Comparison of ENCODE assay signal across 17 cellular contexts in genomic region chr13:53018690-53019647, GRCh38. TPM values are rescaled to one million over a fixed set of nuclear protein-coding genes. Genes with fewer than 3 reads are reported as not detected.
A peak's percentile ranks its signal among the peaks of the same experiment; 100 is the strongest.
DNase-seq lines count a peak whose midpoint lies in the region; TF ChIP-seq lines count a peak whose summit lies in the region.
"Had no signal": no experiment of that assay in that cellular context is flagged by ENCODE, and none has a peak within 500 bp of the region (broad histone marks: within the 10 kb centered on the region; RNA-seq: fewer than 3 reads in every experiment).

No MANE protein-coding gene starts in this region.

- no peak overlapping the region for H2AFZ ChIP-seq in neural progenitor cell (replicated peaks)
- H2AFZ ChIP-seq: GM23338 had no signal

- H3K27ac ChIP-seq in HL-60 (replicated peaks) (peak overlapping the region; percentile 74), colonic mucosa (peak overlapping the region; percentile 34), neural progenitor cell (no peak overlapping the region), thyroid gland (peak overlapping the region; percentile 72 to 87 (median 77)), suprapubic skin (no peak overlapping the region), sigmoid colon (no peak overlapping the region)
- H3K27ac ChIP-seq: BLaER1 had no signal

- WGBS in thyroid gland, 2 donors: 78 to 80% methylated on average over 4 of the region's 4 CpGs
- whole genome bisulfite sequencing in suprapubic skin: 86% methylated on average over 4 of the region's 4 CpGs
- whole genome bisulfite sequencing in sigmoid colon, 2 donors: 17 to 68% methylated on average over 4 of the region's 4 CpGs

- H3K9me3 ChIP-seq in colonic mucosa (no peaks in the 10 kb centered on the region), neural progenitor cell (ENCODE audit: low read depth) (no peaks in the 10 kb centered on the region), thyroid gland (no peaks in the 10 kb centered on the region), suprapubic skin (no peaks in the 10 kb centered on the region), sigmoid colon (no peaks in the 10 kb centered on the region)
- H3K9me3 ChIP-seq: BLaER1 had no signal

- H3K9me3 Mint-ChIP-seq in neural progenitor cell: peaks cover 12% of the 10 kb centered on the region

- H3K4me3 ChIP-seq in HL-60 (replicated peaks; ENCODE audit: insufficient read depth, low read length): no peak overlapping the region
- no peak overlapping the region for H3K4me3 ChIP-seq in colonic mucosa
- no peak overlapping the region for H3K4me3 ChIP-seq in neural progenitor cell
- H3K4me3 ChIP-seq in thyroid gland (replicated peaks in 1 of 3): no peak overlapping the region
- no peak overlapping the region for H3K4me3 ChIP-seq in suprapubic skin
- no peak overlapping the region for H3K4me3 ChIP-seq in sigmoid colon
- H3K4me3 ChIP-seq: BLaER1, GM23338 had no signal

- TF ChIP-seq CTCF in HL-60 (IDR thresholded peaks at IDR 0.05; ENCODE audit: insufficient read depth, low read length) (no peak), colonic mucosa (IDR thresholded peaks at IDR 0.05) (no peak), neural progenitor cell (IDR thresholded peaks at IDR 0.05) (no peak), thyroid gland (IDR thresholded peaks at IDR 0.05) (no peak), suprapubic skin (IDR thresholded peaks at IDR 0.05) (no peak), sigmoid colon (IDR thresholded peaks at IDR 0.05) (no peak)

- H3K27me3 ChIP-seq in HL-60 (ENCODE audit: insufficient read depth, poor library complexity, severe bottlenecking): no peaks in the 10 kb centered on the region
- H3K27me3 ChIP-seq in colonic mucosa: no peaks in the 10 kb centered on the region
- H3K27me3 ChIP-seq in neural progenitor cell: no peaks in the 10 kb centered on the region
- no peaks in the 10 kb centered on the region for H3K27me3 ChIP-seq in thyroid gland
- no peaks in the 10 kb centered on the region for H3K27me3 ChIP-seq in suprapubic skin
- H3K27me3 ChIP-seq in sigmoid colon: peaks cover 0 to 4% (median 0%) of the 10 kb centered on the region in 3 donors
- H3K27me3 ChIP-seq: BLaER1 had no signal

- H3K36me3 Mint-ChIP-seq in neural progenitor cell: peaks cover 2% of the 10 kb centered on the region
- H3K36me3 Mint-ChIP-seq: CD14-positive monocyte; CD4-positive, alpha-beta memory T cell had no signal

- H3K79me2 ChIP-seq in neural progenitor cell (ENCODE audit: low read depth): no peaks in the 10 kb centered on the region

- H3K4me3 Mint-ChIP-seq in neural progenitor cell: no peak overlapping the region
- H3K4me3 Mint-ChIP-seq: CD14-positive monocyte; CD4-positive, alpha-beta memory T cell; GM23338 had no signal

- H3F3A ChIP-seq in neural progenitor cell (ENCODE audit: low read depth): no peaks in the 10 kb centered on the region

- peak overlapping the region; percentile 38 for H3K4me2 ChIP-seq in neural progenitor cell
- H3K4me2 ChIP-seq: BLaER1, GM23338 had no signal

- intact Hi-C loops in colonic mucosa (cut with DNase I) (no loop called here), thyroid gland (cut with DNase I) (no loop called here), sigmoid colon (cut with DNase I) (no loop called here)

- peaks cover 12% of the 10 kb centered on the region for H3K27me3 Mint-ChIP-seq in neural progenitor cell (ENCODE audit: insufficient read depth, low read depth)

- H3K9ac ChIP-seq in colonic mucosa (ENCODE audit: low read depth in 2 of 2, low read length in 2 of 2) (no peak overlapping the region), neural progenitor cell (no peak overlapping the region)
- H3K9ac ChIP-seq: BLaER1 had no signal

- peaks cover 34% of the 10 kb centered on the region for H3K4me1 Mint-ChIP-seq in neural progenitor cell
- H3K4me1 Mint-ChIP-seq: CD4-positive, alpha-beta memory T cell; GM23338 had no signal

- TF ChIP-seq POLR2A in thyroid gland (IDR thresholded peaks at IDR 0.05): no peak
- TF ChIP-seq POLR2A in suprapubic skin (IDR thresholded peaks at IDR 0.05): no peak
- TF ChIP-seq POLR2A in sigmoid colon (IDR thresholded peaks at IDR 0.05): no peak

- H3K27ac Mint-ChIP-seq in neural progenitor cell: no peak overlapping the region
- H3K27ac Mint-ChIP-seq: CD4-positive, alpha-beta memory T cell; GM23338 had no signal

- no peaks in the 10 kb centered on the region for H4K20me1 ChIP-seq in neural progenitor cell (ENCODE audit: low read depth)
- H4K20me1 ChIP-seq: BLaER1 had no signal

- H3K36me3 ChIP-seq in colonic mucosa (no peaks in the 10 kb centered on the region), neural progenitor cell (no peaks in the 10 kb centered on the region), thyroid gland (no peaks in the 10 kb centered on the region), suprapubic skin (no peaks in the 10 kb centered on the region), sigmoid colon (no peaks in the 10 kb centered on the region)
- H3K36me3 ChIP-seq: BLaER1 had no signal

- H3K4me1 ChIP-seq in colonic mucosa (no peaks in the 10 kb centered on the region), neural progenitor cell (peaks cover 12% of the 10 kb centered on the region), thyroid gland (peaks cover 53 to 54% of the 10 kb centered on the region in 2 donors), suprapubic skin (no peaks in the 10 kb centered on the region), sigmoid colon (no peaks in the 10 kb centered on the region)
- H3K4me1 ChIP-seq: BLaER1 had no signal

- DNase-seq in HL-60 (ENCODE audit: low read depth in 1 of 2, low spot score in 1 of 2) (no peak), colonic mucosa (no peak), neural progenitor cell (ENCODE audit: low spot score) (no peak), thyroid gland (no peak), suprapubic skin (ENCODE audit: low spot score in 2 of 2) (no peak), cerebellar cortex (ENCODE audit: low spot score) (no peak), sigmoid colon (no peak)
- DNase-seq: 8988T; Calu3; CD4-positive, alpha-beta memory T cell; GF-D8; HCEC 1CT had no signal

- TF ChIP-seq EP300 in suprapubic skin (IDR thresholded peaks at IDR 0.05) (no peak), sigmoid colon (IDR thresholded peaks at IDR 0.05) (no peak)

RNA-seq across cellular contexts. Expression of gene OLFM4, which starts 9.6 kb away (rescaled TPM):
- total RNA-seq in colonic mucosa (1,000 to 10,000 TPM in 1 of 2 donors, 100 to 1,000 TPM in 1; 489 to 1,049 TPM), neural progenitor cell (ENCODE audit: low replicate concordance) (not detected in 2 replicates), thyroid gland (1 to 10 TPM in 1 of 4 donors, under 1 TPM in 1, not detected in 2; 0.11 to 3.5 TPM), suprapubic skin (under 1 TPM in 2 of 4 donors, not detected in 2; 0.29 to 0.83 TPM), sigmoid colon (1 to 10 TPM in 2 of 4 donors, under 1 TPM in 1, not detected in 1; 0.16 to 1.1 (median 1.1) TPM)
- 100 to 1,000 TPM in 2 of 3 donors, 10 to 100 TPM in 1; 10.2 to 780 (median 213) TPM for polyA plus RNA-seq in sigmoid colon
- total RNA-seq: A673; CD4-positive, alpha-beta memory T cell; GM23338 had no signal
- polyA plus RNA-seq: AG04450; CD14-positive monocyte; CD4-positive, alpha-beta memory T cell; GM23338 had no signal

Comparison
In these comparisons a context has a peak if more than half of its experiments do, and no peak if none do; other contexts are left out.
1. H3K27ac ChIP-seq: peak in HL-60 (single experiment), colonic mucosa (single experiment) and thyroid gland (3 of 3); none in neural progenitor cell (single experiment), suprapubic skin (single experiment) and sigmoid colon (0 of 4).
2. RNA of gene OLFM4, which starts 9.6 kb away (total RNA-seq): 489 to 1,049 TPM in colonic mucosa; 0.16 to 1.1 TPM in sigmoid colon, 0.29 to 0.83 TPM in suprapubic skin, 0.11 to 3.5 TPM in thyroid gland and not detected in neural progenitor cell; every median in the first group is over 100 times any median in the second.